8 cellular contexts compared by ENCODE assay signal in genomic region chr9:5425006-5425628, GRCh38. TPM values are rescaled to one million over a fixed set of nuclear protein-coding genes. Genes with fewer than 3 reads are reported as not detected.
A peak's percentile ranks its signal among the peaks of the same experiment; 100 is the strongest.
DNase-seq lines count a peak whose midpoint lies in the region; ATAC-seq and TF ChIP-seq lines count a peak whose summit lies in the region.

No MANE protein-coding gene starts in this region.

- TF ChIP-seq CTCF in 22Rv1 (IDR thresholded peaks at IDR 0.05), result peak; percentile 79
- peak; percentile 20 for TF ChIP-seq CTCF in parathyroid adenoma (IDR thresholded peaks at IDR 0.05)
- peak in 1 of 3 experiments; percentile 27 for TF ChIP-seq CTCF in vagina (IDR thresholded peaks at IDR 0.05)

- intact Hi-C loops in vagina (cut with DNase I), result no loop called here

- TF ChIP-seq POLR2A in vagina (IDR thresholded peaks at IDR 0.05), result no peak

- no peak overlapping the region for H3K27ac ChIP-seq in 22Rv1
- H3K27ac ChIP-seq in parathyroid adenoma, result no peak overlapping the region
- no peak overlapping the region for H3K27ac ChIP-seq in vagina

- DNase-seq in GM03348 (ENCODE audit: low spot score) (peak; percentile 5), NCI-H226 (peak; percentile 6), vagina (ENCODE audit: extremely low spot score in 2 of 2) (no peak)
- DNase-seq in central memory CD4-positive, alpha-beta T cell, result peak; percentile 44
- no peak for DNase-seq in activated effector memory CD4-positive, alpha-beta T cell treated with anti-CD3 and anti-CD28 coated beads, Interleukin-2, amount 50 U/mL, for 16 hours

- H2AFZ ChIP-seq in parathyroid adenoma, result no peak overlapping the region

- H3K4me1 ChIP-seq in parathyroid adenoma (no peaks in the 10 kb centered on the region), vagina (no peaks in the 10 kb centered on the region)

- H3K27me3 ChIP-seq in parathyroid adenoma (ENCODE audit: control insufficient read depth, insufficient read depth, low read length), result no peaks in the 10 kb centered on the region
- H3K27me3 ChIP-seq in vagina, result no peaks in the 10 kb centered on the region

- H3K4me3 ChIP-seq in parathyroid adenoma (ENCODE audit: low read depth, low read length) (no peak overlapping the region), vagina (no peak overlapping the region)

- no peaks in the 10 kb centered on the region for H3K79me2 ChIP-seq in parathyroid adenoma

- ATAC-seq in HG02759 (IDR thresholded peaks at IDR 0.05; ENCODE audit: unreplicated experiment), result no peak

- no peaks in the 10 kb centered on the region for H3K36me3 ChIP-seq in parathyroid adenoma (ENCODE audit: control insufficient read depth, insufficient read depth, low read length)
- H3K36me3 ChIP-seq in vagina, result no peaks in the 10 kb centered on the region

- H3K9me3 ChIP-seq in parathyroid adenoma (ENCODE audit: control insufficient read depth, low read length), result no peaks in the 10 kb centered on the region
- no peaks in the 10 kb centered on the region for H3K9me3 ChIP-seq in vagina

- no peak overlapping the region for H3K9ac ChIP-seq in parathyroid adenoma

- H3K4me2 ChIP-seq in parathyroid adenoma (ENCODE audit: low read length), result no peak overlapping the region

RNA-seq across cellular contexts. Expression of gene PLGRKT, which starts 12.6 kb away (rescaled TPM):
- total RNA-seq in vagina, result 10.1 TPM

RNA-seq across cellular contexts. Expression of gene CD274, which starts 25.2 kb away (rescaled TPM):
- 2.2 TPM for total RNA-seq in vagina

Comparison
In these comparisons a context has a peak if more than half of its experiments do, and no peak if none do; other contexts are left out.
1. DNase-seq: peak in GM03348 (single experiment), NCI-H226 (single experiment) and central memory CD4-positive, alpha-beta T cell (single experiment); none in activated effector memory CD4-positive, alpha-beta T cell treated with anti-CD3 and anti-CD28 coated beads, Interleukin-2, amount 50 U/mL, for 16 hours (single experiment) and vagina (0 of 2).